ENCODE assay signal across 1 cellular context in the genomic region with DNA sequence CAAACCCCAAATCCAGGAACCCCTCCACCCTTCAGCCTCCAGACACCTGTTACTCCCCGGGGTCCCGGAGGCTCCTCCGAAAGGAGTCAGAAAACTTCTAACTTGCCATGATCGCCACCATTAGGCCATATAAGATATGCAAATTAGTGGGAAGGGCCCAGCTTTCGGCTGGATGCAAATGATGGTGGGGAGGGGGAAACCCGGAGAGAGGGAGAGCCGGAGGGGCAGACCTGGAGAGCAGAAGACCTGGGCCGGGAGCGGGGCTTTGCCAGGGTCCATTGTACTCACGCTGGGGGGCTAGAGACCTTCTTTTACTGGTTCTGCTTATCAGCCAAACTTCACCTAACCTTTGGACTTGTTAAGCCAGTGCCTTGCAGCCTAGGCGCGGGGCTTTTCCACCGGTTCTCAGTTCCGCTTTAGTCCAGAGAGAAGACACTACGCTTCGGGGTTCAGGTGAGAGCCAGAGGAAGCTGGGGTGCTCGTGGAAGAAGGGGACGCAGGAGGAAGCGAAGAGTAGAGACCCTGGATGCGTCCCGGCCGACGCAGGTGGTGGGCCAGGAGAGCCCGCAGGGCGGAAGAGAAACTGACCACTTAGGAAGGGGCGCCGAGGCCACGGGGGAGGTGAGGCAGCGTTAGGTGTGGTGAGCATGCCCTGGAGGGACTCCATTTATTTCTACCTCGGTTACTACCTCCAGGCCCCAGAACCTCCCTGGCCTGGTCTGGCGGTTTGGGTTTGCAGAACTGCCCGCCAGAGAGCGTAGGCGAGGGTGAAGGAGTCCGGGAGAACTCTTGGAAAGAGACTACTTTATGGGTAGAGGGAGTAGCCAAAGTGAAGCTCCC.
TF ChIP-seq lines count a peak whose summit lies in the region.

A gene with protein sequence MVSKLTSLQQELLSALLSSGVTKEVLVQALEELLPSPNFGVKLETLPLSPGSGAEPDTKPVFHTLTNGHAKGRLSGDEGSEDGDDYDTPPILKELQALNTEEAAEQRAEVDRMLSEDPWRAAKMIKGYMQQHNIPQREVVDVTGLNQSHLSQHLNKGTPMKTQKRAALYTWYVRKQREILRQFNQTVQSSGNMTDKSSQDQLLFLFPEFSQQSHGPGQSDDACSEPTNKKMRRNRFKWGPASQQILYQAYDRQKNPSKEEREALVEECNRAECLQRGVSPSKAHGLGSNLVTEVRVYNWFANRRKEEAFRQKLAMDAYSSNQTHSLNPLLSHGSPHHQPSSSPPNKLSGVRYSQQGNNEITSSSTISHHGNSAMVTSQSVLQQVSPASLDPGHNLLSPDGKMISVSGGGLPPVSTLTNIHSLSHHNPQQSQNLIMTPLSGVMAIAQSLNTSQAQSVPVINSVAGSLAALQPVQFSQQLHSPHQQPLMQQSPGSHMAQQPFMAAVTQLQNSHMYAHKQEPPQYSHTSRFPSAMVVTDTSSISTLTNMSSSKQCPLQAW (minus strand): TSS at position 99 of the 840 bp plus-strand sequence. CDS start 175 bp downstream, outside the sequence.

TF ChIP-seq in HepG2, 621 proteins besides CTCF, POLR2A, EP300 and RAD21 (continued from another document and continues in another):
- TF ChIP-seq ZNF646 (CRISPR knock-in tag; IDR thresholded peaks at IDR 0.05) = no peak
- TF ChIP-seq HNF4A (CRISPR knock-in tag; IDR thresholded peaks at IDR 0.05) = peak; percentile 61; the same call in 1 of the 2 replicates
- peak; percentile 30; the same call in 1 of the 2 replicates for TF ChIP-seq KAT8 (CRISPR knock-in tag; IDR thresholded peaks at IDR 0.05)
- TF ChIP-seq REXO4 (CRISPR knock-in tag; IDR thresholded peaks at IDR 0.05; ENCODE audit: borderline replicate concordance) = no peak
- TF ChIP-seq ZBTB7A (CRISPR knock-in tag; IDR thresholded peaks at IDR 0.05) = peak; percentile 45
- TF ChIP-seq SAP130 (CRISPR knock-in tag; IDR thresholded peaks at IDR 0.05; ENCODE audit: low read depth) = peak; percentile 52
- TF ChIP-seq KLF12 (CRISPR knock-in tag; IDR thresholded peaks at IDR 0.05; ENCODE audit: borderline replicate concordance) = peak; percentile 79; the same call in 1 of the 2 replicates
- no peak for TF ChIP-seq MXD1 (CRISPR knock-in tag; IDR thresholded peaks at IDR 0.05)
- TF ChIP-seq MXD3 (CRISPR knock-in tag; IDR thresholded peaks at IDR 0.05) = peak; percentile 34; the same call in 1 of the 2 replicates
- peak; percentile 57; the same call in 1 of the 2 replicates for TF ChIP-seq ZFX (CRISPR knock-in tag; IDR thresholded peaks at IDR 0.05; ENCODE audit: low read depth)
- 0 out of 2 replicates have a peak, but pooled peaks have one; percentile 60 for TF ChIP-seq ZNF230 (CRISPR knock-in tag; IDR thresholded peaks at IDR 0.05)
- TF ChIP-seq THAP11 (CRISPR knock-in tag; IDR thresholded peaks at IDR 0.05) = peak; percentile 11; the same call in 1 of the 2 replicates
- peak; percentile 30; the same call in 1 of the 2 replicates for TF ChIP-seq ZBTB14 (CRISPR knock-in tag; IDR thresholded peaks at IDR 0.05)
- TF ChIP-seq TEAD2 (CRISPR knock-in tag; IDR thresholded peaks at IDR 0.05) = no peak
- peak; percentile 48 for TF ChIP-seq ZNF232 (CRISPR knock-in tag; IDR thresholded peaks at IDR 0.05; ENCODE audit: borderline replicate concordance)
- peak; percentile 53 for TF ChIP-seq ZNF777 (CRISPR knock-in tag; IDR thresholded peaks at IDR 0.05)
- TF ChIP-seq ZBTB40 (IDR thresholded peaks at IDR 0.05) = no peak
- TF ChIP-seq ZBTB40 (CRISPR knock-in tag; IDR thresholded peaks at IDR 0.05) = peak; percentile 64; the same call in 1 of the 2 replicates
- TF ChIP-seq ZNF766 (CRISPR knock-in tag; IDR thresholded peaks at IDR 0.05; ENCODE audit: borderline replicate concordance) = 0 out of 2 replicates have a peak, but pooled peaks have one; percentile 37
- TF ChIP-seq KAT7 (CRISPR knock-in tag; IDR thresholded peaks at IDR 0.05; ENCODE audit: borderline replicate concordance) = peak; percentile 65; the same call in 1 of the 2 replicates
- 0 out of 2 replicates have a peak, but pooled peaks have one; percentile 40 for TF ChIP-seq NR2F6 (IDR thresholded peaks at IDR 0.05)
- TF ChIP-seq NR2F6 (CRISPR knock-in tag; IDR thresholded peaks at IDR 0.05) = no peak
- 0 out of 2 replicates have a peak, but pooled peaks have one; percentile 54 for TF ChIP-seq ZNF816 (CRISPR knock-in tag; IDR thresholded peaks at IDR 0.05; ENCODE audit: borderline replicate concordance)
- no peak for TF ChIP-seq SNRNP70 (IDR thresholded peaks at IDR 0.05; ENCODE audit: low read depth, low read length)
- TF ChIP-seq BCL6 (CRISPR knock-in tag; IDR thresholded peaks at IDR 0.05) = no peak
- peak; percentile 87; the same call in 1 of the 2 replicates for TF ChIP-seq ZNF704 (CRISPR knock-in tag; IDR thresholded peaks at IDR 0.05; ENCODE audit: borderline replicate concordance)
- TF ChIP-seq ZNF510 (CRISPR knock-in tag; IDR thresholded peaks at IDR 0.05; ENCODE audit: low read depth) = no peak
- peak; percentile 75; the same call in 1 of the 2 replicates for TF ChIP-seq YEATS4 (CRISPR knock-in tag; IDR thresholded peaks at IDR 0.05; ENCODE audit: borderline replicate concordance)
- TF ChIP-seq ISL2 (CRISPR knock-in tag; IDR thresholded peaks at IDR 0.05) = peak; percentile 35; the same call in 1 of the 2 replicates
- TF ChIP-seq ZNF143 (CRISPR knock-in tag; IDR thresholded peaks at IDR 0.05) = peak; percentile 28; the same call in 1 of the 2 replicates
- TF ChIP-seq RXRA (CRISPR knock-in tag; IDR thresholded peaks at IDR 0.05) = 0 out of 2 replicates have a peak, but pooled peaks have one; percentile 13
